ENCODE assay signal across 30 cellular contexts in the genomic region with DNA sequence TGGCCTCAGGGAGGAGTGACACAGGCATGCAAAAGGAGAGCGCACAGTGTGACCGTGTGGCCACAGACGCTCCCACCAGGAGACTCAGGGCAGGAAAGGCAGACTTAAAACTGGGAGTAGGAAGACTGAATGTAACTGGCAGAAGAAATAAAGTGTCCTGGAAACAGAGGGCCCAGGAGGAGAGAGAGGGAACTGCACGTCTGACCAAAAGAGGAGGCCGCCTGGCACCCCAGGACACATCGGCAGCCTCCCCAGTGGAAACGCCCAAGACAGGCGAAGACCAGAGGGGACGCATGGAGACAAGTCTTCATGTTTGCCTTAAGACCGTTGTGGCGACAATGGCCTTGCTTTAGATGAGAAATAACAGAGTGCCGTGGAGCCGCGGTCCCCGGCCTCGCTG.
"Had no signal": no experiment of that assay in that cellular context is flagged by ENCODE, and none has a peak within 500 bp of the region (broad histone marks: within the 10 kb centered on the region; RNA-seq: fewer than 3 reads in every experiment).

No MANE protein-coding gene starts in this region.

- H3K79me2 ChIP-seq: parathyroid adenoma had no signal

- H2AFZ ChIP-seq: parathyroid adenoma had no signal

- H3K4me3 ChIP-seq: coronary artery, esophagus squamous epithelium, lung, mucosa of descending colon, prostate gland, right atrium auricular region, sigmoid colon, testis, tibial artery, upper lobe of left lung had no signal

- H3K4me1 ChIP-seq: esophagus squamous epithelium, parathyroid adenoma, prostate gland, right atrium auricular region, sigmoid colon, testis, upper lobe of left lung had no signal

- H3K9ac ChIP-seq: parathyroid adenoma had no signal

- H3K27ac Mint-ChIP-seq: memory B cell; mesothelial cell of epicardium; natural killer cell treated with Interleukin-12 subunit alpha and Interleukin-12 subunit beta and Interleukin-15 and Interleukin-18, amount 100 ng/mL, for 72 hours; stimulated activated memory B cell treated with anti-CD40 and anti-IgM and Interleukin-4, amounts not matched to agents 10 μg/mL and 1 μg/mL and 100 μg/mL, for 72 hours had no signal

- FAIRE-seq: endometrium, kidney, urothelium cell line had no signal

- H3K9me3 ChIP-seq: esophagus squamous epithelium, mucosa of descending colon, prostate gland, right atrium auricular region, sigmoid colon, testis, tibial artery, upper lobe of left lung had no signal

- H3K4me3 Mint-ChIP-seq: memory B cell; mesothelial cell of epicardium; naive B cell; natural killer cell treated with Interleukin-12 subunit alpha and Interleukin-12 subunit beta and Interleukin-15 and Interleukin-18, amount 100 ng/mL, for 72 hours; neural crest cell; stimulated activated memory B cell treated with anti-CD40 and anti-IgM and Interleukin-4, amounts not matched to agents 10 μg/mL and 1 μg/mL and 100 μg/mL, for 72 hours had no signal

- ATAC-seq: left lobe of liver; mucosa of descending colon; natural killer cell treated with Interleukin-12 subunit alpha and Interleukin-12 subunit beta and Interleukin-15 and Interleukin-18, amount 100 ng/mL, for 72 hours; stimulated activated memory B cell treated with anti-CD40 and anti-IgM and Interleukin-4, amounts not matched to agents 10 μg/mL and 1 μg/mL and 100 μg/mL, for 72 hours; stimulated activated naive CD8-positive, alpha-beta T cell treated with anti-CD3 and anti-CD28 coated beads, Interleukin-15, Interleukin-2, amounts not matched to agents 100 U/mL and 50 U/mL, for 24 hours had no signal

- H3K27ac ChIP-seq: coronary artery, esophagus squamous epithelium, parathyroid adenoma, prostate gland, right atrium auricular region, sigmoid colon, testis, tibial artery, upper lobe of left lung had no signal

- H3K36me3 Mint-ChIP-seq: memory B cell; mesothelial cell of epicardium; naive B cell; natural killer cell treated with Interleukin-12 subunit alpha and Interleukin-12 subunit beta and Interleukin-15 and Interleukin-18, amount 100 ng/mL, for 72 hours; stimulated activated memory B cell treated with anti-CD40 and anti-IgM and Interleukin-4, amounts not matched to agents 10 μg/mL and 1 μg/mL and 100 μg/mL, for 72 hours had no signal

- H3K9me3 Mint-ChIP-seq: memory B cell; mesothelial cell of epicardium; naive B cell; natural killer cell treated with Interleukin-12 subunit alpha and Interleukin-12 subunit beta and Interleukin-15 and Interleukin-18, amount 100 ng/mL, for 72 hours; neural crest cell; stimulated activated memory B cell treated with anti-CD40 and anti-IgM and Interleukin-4, amounts not matched to agents 10 μg/mL and 1 μg/mL and 100 μg/mL, for 72 hours had no signal

- DNase-seq: dermis blood vessel endothelial cell; effector memory CD4-positive, alpha-beta T cell; erythroblast; esophagus squamous epithelium; foreskin melanocyte; hypothalamus; kidney; mucosa of descending colon; naive B cell; sigmoid colon; stimulated activated CD4-positive, alpha-beta T cell treated with anti-CD3 and anti-CD28 coated beads, Interleukin-2, amount 100 ng/mL, for 24 hours; stimulated activated CD4-positive, alpha-beta T cell treated with anti-CD3 and anti-CD28 coated beads, Interleukin-4, amount 100 ng/mL, for 4 hours; stimulated activated naive CD8-positive, alpha-beta T cell treated with anti-CD3 and anti-CD28 coated beads, Interleukin-15, Interleukin-2, amounts not matched to agents 100 U/mL and 50 U/mL, for 24 hours; substantia nigra; testis; tibial artery; upper lobe of left lung had no signal

- H3K27me3 ChIP-seq: right atrium auricular region, sigmoid colon, testis, upper lobe of left lung had no signal

- H3K36me3 ChIP-seq: esophagus squamous epithelium, prostate gland, right atrium auricular region, sigmoid colon, tibial artery, upper lobe of left lung had no signal

- H3K27me3 Mint-ChIP-seq: memory B cell; naive B cell; natural killer cell treated with Interleukin-12 subunit alpha and Interleukin-12 subunit beta and Interleukin-15 and Interleukin-18, amount 100 ng/mL, for 72 hours; stimulated activated memory B cell treated with anti-CD40 and anti-IgM and Interleukin-4, amounts not matched to agents 10 μg/mL and 1 μg/mL and 100 μg/mL, for 72 hours had no signal
